In genomic region chr22:28029201-28029948, GRCh38 we compare ENCODE assay signal across 10 cellular contexts.
DNase-seq lines count a peak whose midpoint lies in the region; ATAC-seq and TF ChIP-seq lines count a peak whose summit lies in the region.
"Had no signal": no experiment of that assay in that cellular context is flagged by ENCODE, and none has a peak within 500 bp of the region (broad histone marks: within the 10 kb centered on the region; RNA-seq: fewer than 3 reads in every experiment).

No MANE protein-coding gene starts in this region.

- peaks cover 22% of the 10 kb centered on the region for H3K4me1 ChIP-seq in ACC112 (ENCODE audit: control insufficient read depth, insufficient read depth, low read length, unreplicated experiment)
- H3K4me1 ChIP-seq in lung (ENCODE audit: control insufficient read depth in 2 of 2, insufficient read depth in 2 of 2, low read length in 2 of 2) = peaks cover 8 to 30% of the 10 kb centered on the region in 2 donors

- H3K36me3 Mint-ChIP-seq in effector memory CD8-positive, alpha-beta T cell (ENCODE audit: insufficient read depth) = peaks cover 3% of the 10 kb centered on the region
- H3K36me3 Mint-ChIP-seq in T-helper 2 cell treated with Interferon-gamma antibody and Interleukin-4, amounts not matched to agents 5 μg/mL and 100 μg/mL, for 36 hours (ENCODE audit: low read depth) = no peaks in the 10 kb centered on the region
- H3K36me3 Mint-ChIP-seq: naive B cell had no signal

- peaks cover 0 to 1% of the 10 kb centered on the region in 2 donors for H3K9me3 ChIP-seq in lung (ENCODE audit: control insufficient read depth in 2 of 2, insufficient read depth in 1 of 2, low read length in 1 of 2)
- H3K9me3 ChIP-seq: BLaER1 had no signal

- whole genome bisulfite sequencing in lung, 2 donors = 35 to 46% methylated on average over 6 of the region's 6 CpGs

- no peak overlapping the region for H2AFZ ChIP-seq in ACC112 (ENCODE audit: low read length, unreplicated experiment)

- H3K27me3 Mint-ChIP-seq in effector memory CD8-positive, alpha-beta T cell = peaks cover 13 to 16% of the 10 kb centered on the region in 2 donors
- no peaks in the 10 kb centered on the region for H3K27me3 Mint-ChIP-seq in T-helper 2 cell treated with Interferon-gamma antibody and Interleukin-4, amounts not matched to agents 5 μg/mL and 100 μg/mL, for 36 hours (ENCODE audit: low read depth)

- H3K9me3 Mint-ChIP-seq in effector memory CD8-positive, alpha-beta T cell = no peaks in the 10 kb centered on the region
- H3K9me3 Mint-ChIP-seq in T-helper 2 cell treated with Interferon-gamma antibody and Interleukin-4, amounts not matched to agents 5 μg/mL and 100 μg/mL, for 36 hours = no peaks in the 10 kb centered on the region
- H3K9me3 Mint-ChIP-seq: naive B cell had no signal

- H3K79me2 ChIP-seq in ACC112 (ENCODE audit: control insufficient read depth, insufficient read depth, low read length, unreplicated experiment) = no peaks in the 10 kb centered on the region

- peak; percentile 85 for DNase-seq in NCI-H1417 treated with DMSO at 0.1 percent for 48 hours (lab: John Stamatoyannopoulos, UW)
- DNase-seq in amniotic epithelial cell (ENCODE audit: low read depth) = peak; percentile 54
- DNase-seq in lung (ENCODE audit: low spot score) = peak; percentile 59
- DNase-seq in OCI-M1 (lab: John Stamatoyannopoulos, UW) = no peak
- DNase-seq in GM10266 (ENCODE audit: extremely low spot score) = no peak
- no peak for DNase-seq in effector memory CD8-positive, alpha-beta T cell
- no peak for DNase-seq in T-helper 2 cell treated with Interferon-gamma antibody and Interleukin-4, amounts not matched to agents 5 μg/mL and 100 μg/mL, for 36 hours (ENCODE audit: low spot score)
- DNase-seq: naive B cell had no signal

- H3K36me3 ChIP-seq in ACC112 (ENCODE audit: insufficient read depth, low read length) (no peaks in the 10 kb centered on the region), lung (ENCODE audit: control insufficient read depth in 2 of 2, insufficient read depth in 2 of 2, low read length in 2 of 2) (no peaks in the 10 kb centered on the region)
- H3K36me3 ChIP-seq: BLaER1 had no signal

- no peak overlapping the region for H3K4me3 Mint-ChIP-seq in effector memory CD8-positive, alpha-beta T cell
- no peak overlapping the region for H3K4me3 Mint-ChIP-seq in T-helper 2 cell treated with Interferon-gamma antibody and Interleukin-4, amounts not matched to agents 5 μg/mL and 100 μg/mL, for 36 hours
- H3K4me3 Mint-ChIP-seq: naive B cell had no signal

- H3K4me3 ChIP-seq in ACC112 (ENCODE audit: low read depth, low read length) (no peak overlapping the region), lung (no peak overlapping the region)
- H3K4me3 ChIP-seq: BLaER1 had no signal

- H3K27me3 ChIP-seq in ACC112 (ENCODE audit: insufficient read depth, low read length) = no peaks in the 10 kb centered on the region
- no peaks in the 10 kb centered on the region for H3K27me3 ChIP-seq in lung (ENCODE audit: control insufficient read depth, insufficient read depth)
- H3K27me3 ChIP-seq: BLaER1 had no signal

- H3K27ac ChIP-seq in ACC112 (ENCODE audit: low read depth, low read length) = peak overlapping the region; percentile 60
- H3K27ac ChIP-seq in lung (ENCODE audit: low read depth in 1 of 2, low read length in 1 of 2) = peak overlapping the region; percentile 62 to 84
- H3K27ac ChIP-seq: BLaER1 had no signal

- H3K4me1 Mint-ChIP-seq in effector memory CD8-positive, alpha-beta T cell (ENCODE audit: low read depth in 2 of 2) = peaks cover 0 to 2% of the 10 kb centered on the region in 2 donors
- no peaks in the 10 kb centered on the region for H3K4me1 Mint-ChIP-seq in T-helper 2 cell treated with Interferon-gamma antibody and Interleukin-4, amounts not matched to agents 5 μg/mL and 100 μg/mL, for 36 hours (ENCODE audit: low read depth)
- H3K4me1 Mint-ChIP-seq: naive B cell had no signal

- peak; percentile 68 for ATAC-seq in lung (ENCODE audit: insufficient read depth, low FRiP score)
- no peak for ATAC-seq in effector memory CD8-positive, alpha-beta T cell (replicated peaks)

- no peak overlapping the region for H3K27ac Mint-ChIP-seq in effector memory CD8-positive, alpha-beta T cell
- H3K27ac Mint-ChIP-seq in T-helper 2 cell treated with Interferon-gamma antibody and Interleukin-4, amounts not matched to agents 5 μg/mL and 100 μg/mL, for 36 hours = no peak overlapping the region
- H3K27ac Mint-ChIP-seq: naive B cell had no signal

- TF ChIP-seq CTCF in lung (IDR thresholded peaks at IDR 0.05; ENCODE audit: control extremely low read depth, extremely low read depth) = no peak
- no peak for TF ChIP-seq CTCF in GM10266 (IDR thresholded peaks at IDR 0.05; ENCODE audit: control insufficient read depth, insufficient read depth, low read depth, missing control alignments)

Comparison
In these comparisons a context has a peak if more than half of its experiments do, and no peak if none do; other contexts are left out.
1. DNase-seq: peak in NCI-H1417 treated with DMSO at 0.1 percent for 48 hours (single experiment), amniotic epithelial cell (single experiment) and lung (single experiment); none in OCI-M1 (single experiment), GM10266 (single experiment), effector memory CD8-positive, alpha-beta T cell (0 of 3) and T-helper 2 cell treated with Interferon-gamma antibody and Interleukin-4, amounts not matched to agents 5 μg/mL and 100 μg/mL, for 36 hours (single experiment).